ENCODE assay signal across 1 cellular context in the genomic region with DNA sequence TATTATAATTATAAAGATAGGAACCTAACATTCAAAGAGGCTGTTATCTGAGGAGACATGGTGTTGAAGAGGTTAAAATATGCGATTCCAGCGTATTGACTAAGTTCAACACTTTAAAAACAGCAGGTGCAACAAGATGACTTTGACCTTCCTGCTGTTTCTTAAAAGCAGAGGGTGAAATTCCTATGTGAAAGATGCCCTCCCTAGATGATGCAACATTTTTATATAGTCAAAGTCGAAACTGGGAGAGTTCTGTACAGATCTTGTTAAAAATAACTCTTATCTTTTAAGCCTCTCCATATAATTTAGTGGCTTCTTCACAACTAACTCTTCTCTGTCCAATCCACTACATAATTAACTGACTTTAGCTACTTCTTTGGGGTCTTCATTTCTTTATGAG.
TF ChIP-seq lines count a peak whose summit lies in the region.

No MANE protein-coding gene starts in this region.

TF ChIP-seq in GM23338, 12 proteins besides CTCF, POLR2A, EP300 and RAD21 (continued from another document):
- TF ChIP-seq, protein P1, sequence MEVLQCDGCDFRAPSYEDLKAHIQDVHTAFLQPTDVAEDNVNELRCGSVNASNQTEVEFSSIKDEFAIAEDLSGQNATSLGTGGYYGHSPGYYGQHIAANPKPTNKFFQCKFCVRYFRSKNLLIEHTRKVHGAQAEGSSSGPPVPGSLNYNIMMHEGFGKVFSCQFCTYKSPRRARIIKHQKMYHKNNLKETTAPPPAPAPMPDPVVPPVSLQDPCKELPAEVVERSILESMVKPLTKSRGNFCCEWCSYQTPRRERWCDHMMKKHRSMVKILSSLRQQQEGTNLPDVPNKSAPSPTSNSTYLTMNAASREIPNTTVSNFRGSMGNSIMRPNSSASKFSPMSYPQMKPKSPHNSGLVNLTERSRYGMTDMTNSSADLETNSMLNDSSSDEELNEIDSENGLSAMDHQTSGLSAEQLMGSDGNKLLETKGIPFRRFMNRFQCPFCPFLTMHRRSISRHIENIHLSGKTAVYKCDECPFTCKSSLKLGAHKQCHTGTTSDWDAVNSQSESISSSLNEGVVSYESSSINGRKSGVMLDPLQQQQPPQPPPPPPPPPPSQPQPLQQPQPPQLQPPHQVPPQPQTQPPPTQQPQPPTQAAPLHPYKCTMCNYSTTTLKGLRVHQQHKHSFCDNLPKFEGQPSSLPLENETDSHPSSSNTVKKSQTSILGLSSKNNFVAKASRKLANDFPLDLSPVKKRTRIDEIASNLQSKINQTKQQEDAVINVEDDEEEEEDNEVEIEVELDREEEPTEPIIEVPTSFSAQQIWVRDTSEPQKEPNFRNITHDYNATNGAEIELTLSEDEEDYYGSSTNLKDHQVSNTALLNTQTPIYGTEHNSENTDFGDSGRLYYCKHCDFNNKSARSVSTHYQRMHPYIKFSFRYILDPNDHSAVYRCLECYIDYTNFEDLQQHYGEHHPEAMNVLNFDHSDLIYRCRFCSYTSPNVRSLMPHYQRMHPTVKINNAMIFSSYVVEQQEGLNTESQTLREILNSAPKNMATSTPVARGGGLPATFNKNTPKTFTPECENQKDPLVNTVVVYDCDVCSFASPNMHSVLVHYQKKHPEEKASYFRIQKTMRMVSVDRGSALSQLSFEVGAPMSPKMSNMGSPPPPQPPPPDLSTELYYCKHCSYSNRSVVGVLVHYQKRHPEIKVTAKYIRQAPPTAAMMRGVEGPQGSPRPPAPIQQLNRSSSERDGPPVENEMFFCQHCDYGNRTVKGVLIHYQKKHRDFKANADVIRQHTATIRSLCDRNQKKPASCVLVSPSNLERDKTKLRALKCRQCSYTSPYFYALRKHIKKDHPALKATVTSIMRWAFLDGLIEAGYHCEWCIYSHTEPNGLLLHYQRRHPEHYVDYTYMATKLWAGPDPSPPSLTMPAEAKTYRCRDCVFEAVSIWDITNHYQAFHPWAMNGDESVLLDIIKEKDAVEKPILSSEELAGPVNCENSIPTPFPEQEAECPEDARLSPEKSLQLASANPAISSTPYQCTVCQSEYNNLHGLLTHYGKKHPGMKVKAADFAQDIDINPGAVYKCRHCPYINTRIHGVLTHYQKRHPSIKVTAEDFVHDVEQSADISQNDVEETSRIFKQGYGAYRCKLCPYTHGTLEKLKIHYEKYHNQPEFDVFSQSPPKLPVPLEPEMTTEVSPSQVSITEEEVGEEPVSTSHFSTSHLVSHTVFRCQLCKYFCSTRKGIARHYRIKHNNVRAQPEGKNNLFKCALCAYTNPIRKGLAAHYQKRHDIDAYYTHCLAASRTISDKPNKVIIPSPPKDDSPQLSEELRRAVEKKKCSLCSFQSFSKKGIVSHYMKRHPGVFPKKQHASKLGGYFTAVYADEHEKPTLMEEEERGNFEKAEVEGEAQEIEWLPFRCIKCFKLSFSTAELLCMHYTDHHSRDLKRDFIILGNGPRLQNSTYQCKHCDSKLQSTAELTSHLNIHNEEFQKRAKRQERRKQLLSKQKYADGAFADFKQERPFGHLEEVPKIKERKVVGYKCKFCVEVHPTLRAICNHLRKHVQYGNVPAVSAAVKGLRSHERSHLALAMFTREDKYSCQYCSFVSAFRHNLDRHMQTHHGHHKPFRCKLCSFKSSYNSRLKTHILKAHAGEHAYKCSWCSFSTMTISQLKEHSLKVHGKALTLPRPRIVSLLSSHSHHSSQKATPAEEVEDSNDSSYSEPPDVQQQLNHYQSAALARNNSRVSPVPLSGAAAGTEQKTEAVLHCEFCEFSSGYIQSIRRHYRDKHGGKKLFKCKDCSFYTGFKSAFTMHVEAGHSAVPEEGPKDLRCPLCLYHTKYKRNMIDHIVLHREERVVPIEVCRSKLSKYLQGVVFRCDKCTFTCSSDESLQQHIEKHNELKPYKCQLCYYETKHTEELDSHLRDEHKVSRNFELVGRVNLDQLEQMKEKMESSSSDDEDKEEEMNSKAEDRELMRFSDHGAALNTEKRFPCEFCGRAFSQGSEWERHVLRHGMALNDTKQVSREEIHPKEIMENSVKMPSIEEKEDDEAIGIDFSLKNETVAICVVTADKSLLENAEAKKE (CRISPR knock-in tag; IDR thresholded peaks at IDR 0.05), result no peak
- no peak for TF ChIP-seq ZNF114 (CRISPR knock-in tag; IDR thresholded peaks at IDR 0.05)
